ENCODE assay signal across 8 cellular contexts in genomic region chr1:184792450-184792969, GRCh38. TPM values are rescaled to one million over a fixed set of nuclear protein-coding genes. Genes with fewer than 3 reads are reported as not detected.
DNase-seq lines count a peak whose midpoint lies in the region; ATAC-seq and TF ChIP-seq lines count a peak whose summit lies in the region.

No MANE protein-coding gene starts in this region.

- DNase-seq in NOMO-1 treated with dmso at 0.1 percent for 144 hours (lab: John Stamatoyannopoulos, UW; ENCODE audit: unreplicated experiment) (peak; percentile 83), caudate nucleus (lab: John Stamatoyannopoulos, UW) (peak in 49 of 61 donors; percentile 4 to 80 (median 34)), right lobe of liver (peak; percentile 83 to 89 (median 86)), tibial artery (peak; percentile 92 to 93), DMS153 treated with DMSO at 0.1 percent for 48 hours (lab: John Stamatoyannopoulos, UW; ENCODE audit: unreplicated experiment) (no peak)

- H3K4me3 ChIP-seq in right lobe of liver (no peak overlapping the region), tibial artery (peak overlapping the region in 1 of 2 donors; percentile 14)

- H3K9me3 ChIP-seq in right lobe of liver, result no peaks in the 10 kb centered on the region
- H3K9me3 ChIP-seq in tibial artery, result no peaks in the 10 kb centered on the region

- no peak overlapping the region for H3K27ac ChIP-seq in caudate nucleus (ENCODE audit: low read depth, low read length)
- peak overlapping the region; percentile 50 to 75 (median 62) for H3K27ac ChIP-seq in right lobe of liver
- peak overlapping the region; percentile 69 to 74 for H3K27ac ChIP-seq in tibial artery

- H3K36me3 ChIP-seq in right lobe of liver (no peaks in the 10 kb centered on the region), tibial artery (peaks cover 21 to 38% (median 35%) of the 10 kb centered on the region in 3 donors)

- H3K4me1 ChIP-seq in right lobe of liver (peaks cover 3 to 36% (median 19%) of the 10 kb centered on the region in 4 donors), tibial artery (peaks cover 0 to 24% (median 18%) of the 10 kb centered on the region in 4 donors)

- intact Hi-C loops in right lobe of liver (cut with DNase I) (no loop called here), tibial artery (cut with DNase I; ENCODE audit: low total_unique reads) (no loop called here)

- peak; percentile 21 for TF ChIP-seq POLR2A in right lobe of liver (IDR thresholded peaks at IDR 0.05)

- TF ChIP-seq CTCF in right lobe of liver (IDR thresholded peaks at IDR 0.05), result no peak
- TF ChIP-seq CTCF in tibial artery (IDR thresholded peaks at IDR 0.05), result no peak

- WGBS in right lobe of liver (ENCODE audit: insufficient coverage, low coverage, low lambda C conversion rate, missing lambda C conversion rate), result 8% methylated on average over 3 of the region's 5 CpGs

- H3K27me3 ChIP-seq in right lobe of liver (no peaks in the 10 kb centered on the region), tibial artery (no peaks in the 10 kb centered on the region)

- peak; percentile 49 for ATAC-seq in GM19324 (IDR thresholded peaks at IDR 0.05; ENCODE audit: low FRiP score, unreplicated experiment)
- ATAC-seq in right lobe of liver, result peak; percentile 93 to 96 (median 95)
- no peak for ATAC-seq in HG02938 (IDR thresholded peaks at IDR 0.05; ENCODE audit: unreplicated experiment)
- ATAC-seq in HG02970 (IDR thresholded peaks at IDR 0.05; ENCODE audit: low FRiP score, unreplicated experiment), result no peak

RNA-seq across cellular contexts. Expression of gene EDEM3, which starts 37.9 kb away (rescaled TPM):
- total RNA-seq in right lobe of liver, result 10 to 100 TPM; 18.5 to 36.4 (median 31.0) TPM

Comparison
In these comparisons a context has a peak if more than half of its experiments do, and no peak if none do; other contexts are left out.
1. ATAC-seq: peak in GM19324 (single experiment) and right lobe of liver (4 of 4); none in HG02938 (single experiment) and HG02970 (single experiment).